ENCODE assay signal across 22 cellular contexts in genomic region chr18:26464128-26465011, GRCh38.
"Had no signal": no experiment of that assay in that cellular context is flagged by ENCODE, and none has a peak within 500 bp of the region (broad histone marks: within the 10 kb centered on the region; RNA-seq: fewer than 3 reads in every experiment).

No MANE protein-coding gene starts in this region.

- H3K27ac ChIP-seq: colonic mucosa, heart left ventricle, spleen, testis, transverse colon had no signal

- H3K27ac Mint-ChIP-seq: activated CD4-positive, alpha-beta T cell treated with anti-CD3 and anti-CD28 coated beads, Interleukin-2, amount 10 ng/mL, durations not matched to agents 7 days and 5 days; activated CD8-positive, alpha-beta T cell treated with anti-CD3 and anti-CD28 coated beads for 36 hours; activated naive CD4-positive, alpha-beta T cell treated with anti-CD3 and anti-CD28 coated beads, Interleukin-2, amount 50 U/mL, for 24 hours; activated T-helper 17 cell treated with anti-CD3 and anti-CD28 coated beads, Interleukin-2, amount 50 U/mL, for 72 hours; memory B cell had no signal

- H3K4me3 ChIP-seq: colonic mucosa, dorsolateral prefrontal cortex, heart left ventricle, spleen, testis, transverse colon had no signal

- H3K27me3 Mint-ChIP-seq: activated CD4-positive, alpha-beta T cell treated with anti-CD3 and anti-CD28 coated beads, Interleukin-2, amount 10 ng/mL, durations not matched to agents 7 days and 5 days; activated CD8-positive, alpha-beta T cell treated with anti-CD3 and anti-CD28 coated beads for 36 hours; activated naive CD4-positive, alpha-beta T cell treated with anti-CD3 and anti-CD28 coated beads, Interleukin-2, amount 50 U/mL, for 24 hours; activated T-helper 17 cell treated with anti-CD3 and anti-CD28 coated beads, Interleukin-2, amount 50 U/mL, for 72 hours; memory B cell; naive thymus-derived CD4-positive, alpha-beta T cell had no signal

- DNase-seq: activated CD4-positive, alpha-beta T cell treated with anti-CD3 and anti-CD28 coated beads for 1 hour; activated CD4-positive, alpha-beta T cell treated with anti-CD3 and anti-CD28 coated beads, Interleukin-2, amount 10 ng/mL, durations not matched to agents 7 days and 5 days; activated CD8-positive, alpha-beta T cell treated with anti-CD3 and anti-CD28 coated beads for 36 hours; activated gamma-delta T cell treated with Interleukin-2 at 50 U/mL for 16 hours; activated T-cell treated with anti-CD3 and anti-CD28 coated beads, Interleukin-2, amount 50 U/mL, for 4 hours; colonic mucosa; dorsolateral prefrontal cortex; foreskin fibroblast; midbrain; naive thymus-derived CD4-positive, alpha-beta T cell; occipital lobe; posterior cingulate gyrus; spleen; stimulated activated naive CD4-positive, alpha-beta T cell treated with Interleukin-2 at 50 U/mL for 16 hours; T-helper 9 cell; testis; transverse colon had no signal

- H3K9me3 ChIP-seq: colonic mucosa, heart left ventricle, spleen, testis, transverse colon had no signal

- H3K4me1 ChIP-seq: colonic mucosa, spleen, transverse colon had no signal

- ATAC-seq: activated CD8-positive, alpha-beta T cell treated with anti-CD3 and anti-CD28 coated beads for 36 hours; activated T-cell treated with anti-CD3 and anti-CD28 coated beads, Interleukin-2, amount 50 U/mL, for 4 hours; activated T-helper 17 cell treated with anti-CD3 and anti-CD28 coated beads, Interleukin-2, amount 50 U/mL, for 72 hours; heart left ventricle; naive thymus-derived CD4-positive, alpha-beta T cell; right cardiac atrium had no signal

- H3K36me3 ChIP-seq: colonic mucosa, transverse colon had no signal

- H3K4me3 Mint-ChIP-seq: activated CD4-positive, alpha-beta T cell treated with anti-CD3 and anti-CD28 coated beads, Interleukin-2, amount 10 ng/mL, durations not matched to agents 7 days and 5 days; activated CD8-positive, alpha-beta T cell treated with anti-CD3 and anti-CD28 coated beads for 36 hours; activated naive CD4-positive, alpha-beta T cell treated with anti-CD3 and anti-CD28 coated beads, Interleukin-2, amount 50 U/mL, for 24 hours; activated T-cell treated with anti-CD3 and anti-CD28 coated beads, Interleukin-2, amount 50 U/mL, for 4 hours; activated T-helper 17 cell treated with anti-CD3 and anti-CD28 coated beads, Interleukin-2, amount 50 U/mL, for 72 hours; memory B cell; naive thymus-derived CD4-positive, alpha-beta T cell had no signal

- H3K4me1 Mint-ChIP-seq: activated naive CD4-positive, alpha-beta T cell treated with anti-CD3 and anti-CD28 coated beads, Interleukin-2, amount 50 U/mL, for 24 hours; activated T-helper 17 cell treated with anti-CD3 and anti-CD28 coated beads, Interleukin-2, amount 50 U/mL, for 72 hours; memory B cell had no signal

- H3K9me3 Mint-ChIP-seq: activated CD4-positive, alpha-beta T cell treated with anti-CD3 and anti-CD28 coated beads, Interleukin-2, amount 10 ng/mL, durations not matched to agents 7 days and 5 days; activated CD8-positive, alpha-beta T cell treated with anti-CD3 and anti-CD28 coated beads for 36 hours; activated naive CD4-positive, alpha-beta T cell treated with anti-CD3 and anti-CD28 coated beads, Interleukin-2, amount 50 U/mL, for 24 hours; activated T-cell treated with anti-CD3 and anti-CD28 coated beads, Interleukin-2, amount 50 U/mL, for 4 hours; activated T-helper 17 cell treated with anti-CD3 and anti-CD28 coated beads, Interleukin-2, amount 50 U/mL, for 72 hours; memory B cell; naive thymus-derived CD4-positive, alpha-beta T cell had no signal

- H3K27me3 ChIP-seq: colonic mucosa, dorsolateral prefrontal cortex, heart left ventricle, spleen, testis, transverse colon had no signal
